In the genomic region with DNA sequence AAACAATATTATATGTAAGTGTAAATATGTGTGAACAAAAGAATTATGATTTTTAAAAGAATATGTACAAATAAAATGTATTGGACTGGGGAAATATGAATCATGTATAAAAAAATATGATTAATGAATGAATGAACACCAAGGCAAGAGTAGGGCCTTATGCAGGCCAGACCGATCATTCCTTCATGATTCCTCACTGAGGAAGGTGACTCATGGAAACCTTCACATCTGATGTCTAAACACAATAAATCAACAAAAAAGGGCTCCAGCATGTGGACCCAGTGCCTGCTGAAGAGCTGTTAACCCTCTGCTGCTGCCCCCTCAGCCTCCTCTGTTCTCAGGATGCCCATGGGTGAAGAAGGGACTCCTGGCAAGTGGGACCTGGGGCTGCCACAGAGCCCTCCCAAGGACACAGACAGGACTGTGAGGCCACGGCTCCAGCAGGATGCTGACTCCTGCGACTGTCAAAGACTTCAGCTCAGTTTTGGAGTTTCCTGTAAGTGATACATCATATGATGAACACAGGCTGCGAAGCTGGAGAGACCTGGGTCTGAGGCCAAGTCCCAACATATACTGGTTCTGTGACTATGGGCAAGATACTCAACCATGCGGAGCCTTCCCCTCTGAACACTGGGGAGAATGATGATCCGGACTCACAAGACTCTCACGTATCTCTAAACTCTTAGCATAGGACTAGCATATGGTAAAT, we compare ENCODE assay signal across 7 cellular contexts.
DNase-seq lines count a peak whose midpoint lies in the region; ATAC-seq, FAIRE-seq and TF ChIP-seq lines count a peak whose summit lies in the region.
"Not testable (repeated sequence)": the region's sequence is repeated elsewhere in the genome, so short reads cannot be mapped to it uniquely, and the experiment has no call there.

No MANE protein-coding gene starts in this region.

- not testable (repeated sequence) for H3K9ac ChIP-seq in HCT116 (ENCODE audit: low read length); astrocyte (ENCODE audit: low read length)

- H3K36me3 ChIP-seq in HCT116 (ENCODE audit: control insufficient read depth in 1 of 2, insufficient read depth in 2 of 2, low read length in 2 of 2); Panc1 (ENCODE audit: control insufficient read depth, insufficient read depth, low read length); astrocyte (ENCODE audit: insufficient read depth, low read length); right lobe of liver; spleen: not testable (repeated sequence)

- ATAC-seq in HCT116 (peak; percentile 87), Panc1 (peak; percentile 89), foreskin keratinocyte (peak; percentile 94), right lobe of liver (peak in 3 of 4 donors; percentile 19 to 67 (median 28))

- H3K4me1 Mint-ChIP-seq in astrocyte (ENCODE audit: low read depth, unreplicated experiment): not testable (repeated sequence)

- POLR2A ChIA-PET in HCT116 (lab: Charles Lee); Panc1 (lab: Charles Lee): not testable (repeated sequence)

- not testable (repeated sequence) for H3K27me3 ChIP-seq in HCT116 (ENCODE audit: insufficient read depth, low read length); Panc1 (ENCODE audit: control insufficient read depth, insufficient read depth, low read length); astrocyte (ENCODE audit: insufficient read depth, low read length); foreskin keratinocyte; right lobe of liver; spleen (replicated peaks in 1 of 7)

- DNase-seq in HCT116 (ENCODE audit: low read depth, low spot score); Panc1 (ENCODE audit: low read depth, low spot score); right lobe of liver: not testable (repeated sequence)
- DNase-seq in astrocyte (ENCODE audit: low read depth) (peak; percentile 23), dermis blood vessel endothelial cell (peak; percentile 49), foreskin keratinocyte (peak; percentile 24 to 58), spleen (peak; percentile 47)

- BruUV-seq in HCT116 (replicated peaks; lab: Mats Ljungman, UMichigan); Panc1 (replicated peaks; lab: Mats Ljungman, UMichigan): not testable (repeated sequence)

- not testable (repeated sequence) for H3K27me3 Mint-ChIP-seq in astrocyte (ENCODE audit: low read depth, unreplicated experiment)

- not testable (repeated sequence) for H3K4me2 ChIP-seq in HCT116 (ENCODE audit: low read length); astrocyte (ENCODE audit: low read length)

- not testable (repeated sequence) for H3K9me3 ChIP-seq in HCT116 (ENCODE audit: control insufficient read depth in 1 of 2, insufficient read depth in 1 of 2, low read depth in 1 of 2, low read length in 2 of 2); Panc1 (ENCODE audit: control insufficient read depth, insufficient read depth, low read depth, low read length); astrocyte (ENCODE audit: insufficient read depth, low read depth, low read length); right lobe of liver; spleen

- not testable (repeated sequence) for H2AFZ ChIP-seq in HCT116 (ENCODE audit: low read depth, low read length, poor library complexity, severe bottlenecking); astrocyte (ENCODE audit: low read depth, low read length)

- WGBS in right lobe of liver (ENCODE audit: insufficient coverage, low coverage, low lambda C conversion rate, missing lambda C conversion rate): 40% methylated on average over 1 of the region's 7 CpGs
- 71 to 87% (median 81%) methylated on average over 4 to 7 of the region's 7 CpGs for whole genome bisulfite sequencing in spleen, 5 donors

- H3K27ac Mint-ChIP-seq in astrocyte (ENCODE audit: unreplicated experiment): not testable (repeated sequence)

- not testable (repeated sequence) for TF ChIP-seq RAD21 in HCT116 (IDR thresholded peaks at IDR 0.05; ENCODE audit: low read depth)

- not testable (repeated sequence) for H4K20me1 ChIP-seq in HCT116 (ENCODE audit: insufficient read depth); astrocyte (ENCODE audit: insufficient read depth, low read length)

- not testable (repeated sequence) for TF ChIP-seq CTCF in HCT116 (IDR thresholded peaks at IDR 0.05 in 2 of 3, conservative IDR thresholded peaks at IDR 0.05 in 1 of 3; ENCODE audit: borderline replicate concordance in 1 of 3, insufficient read depth in 1 of 3, low read depth in 2 of 3, low read length in 2 of 3); Panc1 (IDR thresholded peaks at IDR 0.05); astrocyte (IDR thresholded peaks at IDR 0.05; ENCODE audit: insufficient read depth, low read depth, low read length); foreskin keratinocyte (conservative IDR thresholded peaks at IDR 0.05); right lobe of liver (IDR thresholded peaks at IDR 0.05); spleen (IDR thresholded peaks at IDR 0.05 in 8 of 11, conservative IDR thresholded peaks at IDR 0.05 in 3 of 11)

- not testable (repeated sequence) for H3K4me3 ChIP-seq in HCT116 (replicated peaks in 1 of 2; ENCODE audit: low read depth in 1 of 2, low read length in 2 of 2); Panc1 (ENCODE audit: low read depth in 2 of 2, low read length in 2 of 2); astrocyte (ENCODE audit: insufficient read depth, low read depth, low read length); right lobe of liver; spleen

- H3K4me1 ChIP-seq in HCT116 (ENCODE audit: control insufficient read depth in 1 of 2, insufficient read depth in 2 of 2, low read length in 2 of 2); Panc1 (ENCODE audit: control insufficient read depth, insufficient read depth, low read length); astrocyte (ENCODE audit: insufficient read depth, low read length); foreskin keratinocyte; right lobe of liver; spleen: not testable (repeated sequence)

- not testable (repeated sequence) for FAIRE-seq in astrocyte (lab: Jason Lieb, UNC)

- not testable (repeated sequence) for H3K9me3 Mint-ChIP-seq in astrocyte (ENCODE audit: unreplicated experiment)

- H3K4me3 Mint-ChIP-seq in astrocyte (ENCODE audit: unreplicated experiment): not testable (repeated sequence)

- intact Hi-C loops in HCT116 (cut with micrococcal nuclease); Panc1 (cut with micrococcal nuclease; ENCODE audit: unreplicated experiment); right lobe of liver (cut with DNase I); spleen (cut with DNase I; ENCODE audit: low total_unique reads): not testable (repeated sequence)

- CTCF ChIA-PET in HCT116 (lab: Charles Lee); Panc1 (lab: Charles Lee): not testable (repeated sequence)

- H3K9me2 ChIP-seq in HCT116 (ENCODE audit: insufficient read depth): not testable (repeated sequence)

- in situ Hi-C loops in Panc1 (cut with HindIII; ENCODE audit: low pct_unique_long_range_greater_than_20kb, low sequenced_read_pairs): not testable (repeated sequence)

- H3K27ac ChIP-seq in HCT116 (ENCODE audit: low read depth, low read length); Panc1 (ENCODE audit: low read length); foreskin keratinocyte; right lobe of liver; spleen: not testable (repeated sequence)
- peak overlapping the region; percentile 31 for H3K27ac ChIP-seq in astrocyte (ENCODE audit: low read depth, low read length)

- RAD21 ChIA-PET in HCT116 (lab: Charles Lee; ENCODE audit: low non-redundant PET in 1 of 2, low total read pairs in 2 of 2, uncharacterized antibody in 2 of 2, unreplicated experiment in 2 of 2): not testable (repeated sequence)

- not testable (repeated sequence) for H3K79me2 ChIP-seq in HCT116 (ENCODE audit: insufficient read depth, low read length); astrocyte (ENCODE audit: insufficient read depth, low read length)

- TF ChIP-seq POLR2A in HCT116 (IDR thresholded peaks at IDR 0.05; ENCODE audit: borderline replicate concordance, extremely low read depth, insufficient read depth, insufficient read length); right lobe of liver (IDR thresholded peaks at IDR 0.05); spleen (IDR thresholded peaks at IDR 0.05): not testable (repeated sequence)

- H3K36me3 Mint-ChIP-seq in astrocyte (ENCODE audit: low read depth, unreplicated experiment): not testable (repeated sequence)

TF ChIP-seq in HCT116, 20 proteins besides CTCF, POLR2A, EP300 and RAD21:
- TF ChIP-seq JUND (IDR thresholded peaks at IDR 0.05) (peak; percentile 12; the same call in 1 of the 2 replicates), FOSL1 (IDR thresholded peaks at IDR 0.05; ENCODE audit: low read depth) (0 out of 2 replicates have a peak, but pooled peaks have one; percentile 22)

Comparison
In these comparisons a context has a peak if more than half of its experiments do, and no peak if none do; other contexts are left out.
1. ATAC-seq: peak in every context shown above with its lines; median percentile 94 in foreskin keratinocyte; 89 in Panc1; 87 in HCT116; 28 in right lobe of liver.